In the genomic region with DNA sequence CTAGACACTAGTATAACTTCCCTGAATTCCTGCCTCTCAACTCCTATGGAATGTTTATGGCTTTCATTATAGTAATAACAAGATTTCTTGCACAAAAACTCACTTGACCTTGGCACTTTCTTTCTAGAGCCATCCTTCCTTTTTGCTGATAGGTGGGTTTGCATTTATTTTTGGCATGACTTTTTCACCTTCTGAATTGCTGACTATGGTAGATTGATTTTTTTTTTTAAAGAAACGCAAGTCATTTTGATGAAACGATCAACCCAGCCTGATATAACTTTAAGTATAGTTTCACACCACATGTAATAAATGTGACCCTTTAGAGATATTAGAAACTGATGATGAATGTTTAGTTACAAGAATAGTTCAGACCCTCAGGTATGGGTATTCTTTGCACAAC, we compare ENCODE assay signal across 23 cellular contexts.
"Had no signal": no experiment of that assay in that cellular context is flagged by ENCODE, and none has a peak within 500 bp of the region (broad histone marks: within the 10 kb centered on the region; RNA-seq: fewer than 3 reads in every experiment).

No MANE protein-coding gene starts in this region.

- H3K4me1 Mint-ChIP-seq: immature natural killer cell, neural crest cell had no signal

- H3K4me3 ChIP-seq: esophagus squamous epithelium, lower lobe of right lung, mucosa of descending colon, thoracic aorta, tibial nerve, upper lobe of left lung had no signal

- H3K79me2 ChIP-seq: parathyroid adenoma had no signal

- H3K9me3 ChIP-seq: esophagus squamous epithelium, lower lobe of right lung, mucosa of descending colon, neutrophil, thoracic aorta, tibial nerve, upper lobe of left lung had no signal

- H3K36me3 ChIP-seq: esophagus squamous epithelium, lower lobe of right lung, neutrophil, thoracic aorta, tibial nerve, upper lobe of left lung had no signal

- H2AFZ ChIP-seq: parathyroid adenoma had no signal

- H3K27ac ChIP-seq: neutrophil, parathyroid adenoma, thoracic aorta, tibial nerve, upper lobe of left lung had no signal

- DNase-seq: cortex of kidney; effector memory CD8-positive, alpha-beta T cell; erythroblast; esophagus squamous epithelium; immature natural killer cell; left ventricle myocardium superior; lower lobe of right lung; naive B cell; stimulated activated CD4-positive, alpha-beta T cell treated with anti-CD3 and anti-CD28 coated beads, Interleukin-2, amount 100 ng/mL, for 24 hours; stimulated activated CD4-positive, alpha-beta T cell treated with anti-CD3 and anti-CD28 coated beads, Interleukin-4, amount 100 ng/mL, for 24 hours; upper lobe of left lung had no signal

- H3K27ac Mint-ChIP-seq: effector memory CD8-positive, alpha-beta T cell; immature natural killer cell; memory B cell; mesothelial cell of epicardium; naive B cell; natural killer cell treated with Interleukin-12 subunit alpha and Interleukin-12 subunit beta and Interleukin-15 and Interleukin-18, amount 100 ng/mL, for 72 hours; progenitor cell of endocrine pancreas; stimulated activated memory B cell treated with anti-CD40 and anti-IgM and Interleukin-4, amounts not matched to agents 10 μg/mL and 1 μg/mL and 100 μg/mL, for 72 hours; stimulated activated naive CD8-positive, alpha-beta T cell treated with anti-CD3 and anti-CD28 coated beads, Interleukin-15, Interleukin-2, amounts not matched to agents 100 ng/mL and 50 ng/mL, for 24 hours had no signal

- H3K27me3 ChIP-seq: tibial nerve, upper lobe of left lung had no signal

- H3K4me1 ChIP-seq: parathyroid adenoma had no signal

- H3K36me3 Mint-ChIP-seq: immature natural killer cell; mesothelial cell of epicardium; natural killer cell treated with Interleukin-12 subunit alpha and Interleukin-12 subunit beta and Interleukin-15 and Interleukin-18, amount 100 ng/mL, for 72 hours; stimulated activated memory B cell treated with anti-CD40 and anti-IgM and Interleukin-4, amounts not matched to agents 10 μg/mL and 1 μg/mL and 100 μg/mL, for 72 hours had no signal

- H3K9me3 Mint-ChIP-seq: immature natural killer cell; mesothelial cell of epicardium; natural killer cell treated with Interleukin-12 subunit alpha and Interleukin-12 subunit beta and Interleukin-15 and Interleukin-18, amount 100 ng/mL, for 72 hours; stimulated activated memory B cell treated with anti-CD40 and anti-IgM and Interleukin-4, amounts not matched to agents 10 μg/mL and 1 μg/mL and 100 μg/mL, for 72 hours; stimulated activated naive CD8-positive, alpha-beta T cell treated with anti-CD3 and anti-CD28 coated beads, Interleukin-15, Interleukin-2, amounts not matched to agents 100 ng/mL and 50 ng/mL, for 24 hours had no signal

- H3K9ac ChIP-seq: parathyroid adenoma had no signal

- H3K4me3 Mint-ChIP-seq: effector memory CD8-positive, alpha-beta T cell; immature natural killer cell; memory B cell; mesothelial cell of epicardium; naive B cell; natural killer cell treated with Interleukin-12 subunit alpha and Interleukin-12 subunit beta and Interleukin-15 and Interleukin-18, amount 100 ng/mL, for 72 hours; neural crest cell; stimulated activated memory B cell treated with anti-CD40 and anti-IgM and Interleukin-4, amounts not matched to agents 10 μg/mL and 1 μg/mL and 100 μg/mL, for 72 hours; stimulated activated naive CD8-positive, alpha-beta T cell treated with anti-CD3 and anti-CD28 coated beads, Interleukin-15, Interleukin-2, amounts not matched to agents 100 ng/mL and 50 ng/mL, for 24 hours had no signal
